ENCODE assay signal across 22 cellular contexts in genomic region chr10:28305551-28305950, GRCh38.
"Had no signal": no experiment of that assay in that cellular context is flagged by ENCODE, and none has a peak within 500 bp of the region (broad histone marks: within the 10 kb centered on the region; RNA-seq: fewer than 3 reads in every experiment).

No MANE protein-coding gene starts in this region.

- DNase-seq: cortex of kidney; dorsolateral prefrontal cortex; effector CD8-positive, alpha-beta T cell; foreskin melanocyte; head of caudate nucleus; left colon; left ventricle myocardium superior; mesenchymal stem cell; naive B cell; posterior cingulate gyrus; sigmoid colon; stimulated activated CD4-positive, alpha-beta T cell treated with anti-CD3 and anti-CD28 coated beads, Interleukin-2, amount 100 ng/mL, for 24 hours; stimulated activated CD4-positive, alpha-beta T cell treated with anti-CD3 and anti-CD28 coated beads, Interleukin-4, amount 100 ng/mL, for 4 hours; stimulated activated naive B cell treated with anti-CD40 and anti-IgM and Interleukin-4, amounts not matched to agents 10 μg/mL and 1 μg/mL and 100 μg/mL, for 72 hours; stimulated activated naive CD8-positive, alpha-beta T cell treated with anti-CD3 and anti-CD28 coated beads, Interleukin-15, amount 100 ng/mL, for 72 hours; substantia nigra; transverse colon had no signal

- H3K9me3 Mint-ChIP-seq: naive B cell; nephron; stimulated activated naive B cell treated with anti-CD40 and anti-IgM and Interleukin-4, amounts not matched to agents 10 μg/mL and 1 μg/mL and 100 μg/mL, for 72 hours; stimulated activated naive CD8-positive, alpha-beta T cell treated with anti-CD3 and anti-CD28 coated beads, Interleukin-15, amount 100 ng/mL, for 72 hours had no signal

- H3K9me3 ChIP-seq: sigmoid colon, thoracic aorta, transverse colon had no signal

- H3K27me3 ChIP-seq: sigmoid colon had no signal

- H3K4me3 ChIP-seq: dorsolateral prefrontal cortex, hepatocyte, lung, sigmoid colon, skin epidermis, thoracic aorta, transverse colon had no signal

- H3K27ac Mint-ChIP-seq: nephron; stimulated activated naive B cell treated with anti-CD40 and anti-IgM and Interleukin-4, amounts not matched to agents 10 μg/mL and 1 μg/mL and 100 μg/mL, for 72 hours; stimulated activated naive CD8-positive, alpha-beta T cell treated with anti-CD3 and anti-CD28 coated beads, Interleukin-15, amount 100 ng/mL, for 72 hours had no signal

- ATAC-seq: left colon; left ventricle myocardium superior; stimulated activated naive B cell treated with anti-CD40 and anti-IgM and Interleukin-4, amounts not matched to agents 10 μg/mL and 1 μg/mL and 100 μg/mL, for 72 hours; stimulated activated naive CD8-positive, alpha-beta T cell treated with anti-CD3 and anti-CD28 coated beads, Interleukin-15, amount 100 ng/mL, for 72 hours had no signal

- H3K36me3 ChIP-seq: sigmoid colon, thoracic aorta, transverse colon had no signal

- H3K4me1 Mint-ChIP-seq: nephron had no signal

- H3K36me3 Mint-ChIP-seq: naive B cell; stimulated activated naive B cell treated with anti-CD40 and anti-IgM and Interleukin-4, amounts not matched to agents 10 μg/mL and 1 μg/mL and 100 μg/mL, for 72 hours had no signal

- H3K4me3 Mint-ChIP-seq: stimulated activated naive B cell treated with anti-CD40 and anti-IgM and Interleukin-4, amounts not matched to agents 10 μg/mL and 1 μg/mL and 100 μg/mL, for 72 hours; stimulated activated naive CD8-positive, alpha-beta T cell treated with anti-CD3 and anti-CD28 coated beads, Interleukin-15, amount 100 ng/mL, for 72 hours had no signal

- H3K27me3 Mint-ChIP-seq: stimulated activated naive CD8-positive, alpha-beta T cell treated with anti-CD3 and anti-CD28 coated beads, Interleukin-15, amount 100 ng/mL, for 72 hours had no signal

- H3K27ac ChIP-seq: dorsolateral prefrontal cortex, hepatocyte, sigmoid colon, skin epidermis, transverse colon had no signal
